In genomic region chrX:153761863-153762262, GRCh38 we compare ENCODE assay signal across 28 cellular contexts. TPM values are rescaled to one million over a fixed set of nuclear protein-coding genes. Genes with fewer than 3 reads are reported as not detected.
"Had no signal": no experiment of that assay in that cellular context is flagged by ENCODE, and none has a peak within 500 bp of the region (broad histone marks: within the 10 kb centered on the region; RNA-seq: fewer than 3 reads in every experiment).

No MANE protein-coding gene starts in this region.

- H3K36me3 ChIP-seq: adrenal gland, cardiac muscle cell, pancreas, prostate gland, transverse colon had no signal

- H3K27ac ChIP-seq: adrenal gland, body of pancreas, cardiac muscle cell, pancreas, prostate gland, transverse colon, VCaP had no signal

- H3K9me3 ChIP-seq: adrenal gland, body of pancreas, pancreas, prostate gland, transverse colon had no signal

- H3K27ac Mint-ChIP-seq: activated CD8-positive, alpha-beta memory T cell treated with anti-CD3 and anti-CD28 coated beads, Interleukin-2, amount 10 ng/mL, durations not matched to agents 7 days and 5 days; activated CD8-positive, alpha-beta T cell treated with anti-CD3 and anti-CD28 coated beads, Interleukin-2, amount 10 ng/mL, durations not matched to agents 7 days and 5 days; activated naive CD4-positive, alpha-beta T cell treated with anti-CD3 and anti-CD28 coated beads for 36 hours; activated naive CD8-positive, alpha-beta T cell treated with anti-CD3 and anti-CD28 coated beads for 36 hours; activated T-cell treated with anti-CD3 and anti-CD28 coated beads, Interleukin-2, amount 50 U/mL, for 72 hours; effector memory CD8-positive, alpha-beta T cell; immature natural killer cell; mesothelial cell of epicardium; nephron progenitor cell had no signal

- H3K4me3 ChIP-seq: adrenal gland, body of pancreas, cardiac muscle cell, pancreas, prostate gland, transverse colon had no signal

- ATAC-seq: activated CD8-positive, alpha-beta memory T cell treated with anti-CD3 and anti-CD28 coated beads, Interleukin-2, amount 10 ng/mL, durations not matched to agents 7 days and 5 days; activated CD8-positive, alpha-beta T cell treated with anti-CD3 and anti-CD28 coated beads, Interleukin-2, amount 10 ng/mL, durations not matched to agents 7 days and 5 days; activated T-cell treated with anti-CD3 and anti-CD28 coated beads, Interleukin-2, amount 50 U/mL, for 72 hours; body of pancreas; effector memory CD8-positive, alpha-beta T cell; left colon; pancreas had no signal

- H3K4me3 Mint-ChIP-seq: activated CD8-positive, alpha-beta memory T cell treated with anti-CD3 and anti-CD28 coated beads, Interleukin-2, amount 10 ng/mL, durations not matched to agents 7 days and 5 days; activated CD8-positive, alpha-beta T cell treated with anti-CD3 and anti-CD28 coated beads, Interleukin-2, amount 10 ng/mL, durations not matched to agents 7 days and 5 days; activated naive CD4-positive, alpha-beta T cell treated with anti-CD3 and anti-CD28 coated beads for 36 hours; activated naive CD8-positive, alpha-beta T cell treated with anti-CD3 and anti-CD28 coated beads for 36 hours; activated T-cell treated with anti-CD3 and anti-CD28 coated beads, Interleukin-2, amount 50 U/mL, for 72 hours; effector memory CD8-positive, alpha-beta T cell; immature natural killer cell; mesothelial cell of epicardium; nephron progenitor cell had no signal

- H3K36me3 Mint-ChIP-seq: activated CD8-positive, alpha-beta memory T cell treated with anti-CD3 and anti-CD28 coated beads, Interleukin-2, amount 10 ng/mL, durations not matched to agents 7 days and 5 days; activated naive CD8-positive, alpha-beta T cell treated with anti-CD3 and anti-CD28 coated beads for 36 hours; immature natural killer cell; mesothelial cell of epicardium; naive B cell had no signal

- H3K27me3 ChIP-seq: adrenal gland, body of pancreas, cardiac muscle cell, transverse colon had no signal

- H3K9me3 Mint-ChIP-seq: activated naive CD4-positive, alpha-beta T cell treated with anti-CD3 and anti-CD28 coated beads for 36 hours; activated naive CD8-positive, alpha-beta T cell treated with anti-CD3 and anti-CD28 coated beads for 36 hours; activated T-cell treated with anti-CD3 and anti-CD28 coated beads, Interleukin-2, amount 50 U/mL, for 72 hours; effector memory CD8-positive, alpha-beta T cell; mesothelial cell of epicardium had no signal

- H3K27me3 Mint-ChIP-seq: activated CD8-positive, alpha-beta memory T cell treated with anti-CD3 and anti-CD28 coated beads, Interleukin-2, amount 10 ng/mL, durations not matched to agents 7 days and 5 days; activated naive CD8-positive, alpha-beta T cell treated with anti-CD3 and anti-CD28 coated beads for 36 hours; effector memory CD8-positive, alpha-beta T cell had no signal

- DNase-seq: activated CD4-positive, alpha-beta T cell treated with anti-CD3 and anti-CD28 coated beads for 1 hour; activated CD8-positive, alpha-beta memory T cell treated with anti-CD3 and anti-CD28 coated beads, Interleukin-2, amount 10 ng/mL, durations not matched to agents 7 days and 5 days; activated CD8-positive, alpha-beta T cell treated with anti-CD3 and anti-CD28 coated beads, Interleukin-2, amount 10 ng/mL, durations not matched to agents 7 days and 5 days; activated naive CD4-positive, alpha-beta T cell treated with anti-CD3 and anti-CD28 coated beads for 36 hours; activated naive CD8-positive, alpha-beta T cell treated with anti-CD3 and anti-CD28 coated beads for 36 hours; activated T-cell treated with anti-CD3 and anti-CD28 coated beads, Interleukin-2, amount 50 U/mL, for 72 hours; aorta; body of pancreas; cortex of kidney; effector memory CD8-positive, alpha-beta T cell; hippocampal formation; immature natural killer cell; kidney; mammary epithelial cell; naive B cell; nephron progenitor cell; pancreas; retina; stimulated activated naive CD4-positive, alpha-beta T cell; T-helper 9 cell; transverse colon had no signal

- H3K4me1 ChIP-seq: pancreas, prostate gland, transverse colon had no signal

RNA-seq across cellular contexts. Expression of gene SRPK3, which starts 19.0 kb away (rescaled TPM):
- total RNA-seq: activated CD8-positive, alpha-beta memory T cell treated with anti-CD3 and anti-CD28 coated beads, Interleukin-2, amount 10 ng/mL, durations not matched to agents 7 days and 5 days; activated CD8-positive, alpha-beta T cell treated with anti-CD3 and anti-CD28 coated beads, Interleukin-2, amount 10 ng/mL, durations not matched to agents 7 days and 5 days; activated naive CD4-positive, alpha-beta T cell treated with anti-CD3 and anti-CD28 coated beads for 36 hours; activated naive CD8-positive, alpha-beta T cell treated with anti-CD3 and anti-CD28 coated beads for 36 hours; activated T-cell treated with anti-CD3 and anti-CD28 coated beads, Interleukin-2, amount 50 U/mL, for 72 hours; body of pancreas; cardiac muscle cell; mesothelial cell of epicardium; T-helper 1 cell treated with Interleukin-12 subunit alpha and Interleukin-12 subunit beta and Interleukin-4 antibody, amounts not matched to agents 30 ng/mL and 1 ng/mL, for 36 hours had no signal
